8 cellular contexts compared by ENCODE assay signal in the genomic region with DNA sequence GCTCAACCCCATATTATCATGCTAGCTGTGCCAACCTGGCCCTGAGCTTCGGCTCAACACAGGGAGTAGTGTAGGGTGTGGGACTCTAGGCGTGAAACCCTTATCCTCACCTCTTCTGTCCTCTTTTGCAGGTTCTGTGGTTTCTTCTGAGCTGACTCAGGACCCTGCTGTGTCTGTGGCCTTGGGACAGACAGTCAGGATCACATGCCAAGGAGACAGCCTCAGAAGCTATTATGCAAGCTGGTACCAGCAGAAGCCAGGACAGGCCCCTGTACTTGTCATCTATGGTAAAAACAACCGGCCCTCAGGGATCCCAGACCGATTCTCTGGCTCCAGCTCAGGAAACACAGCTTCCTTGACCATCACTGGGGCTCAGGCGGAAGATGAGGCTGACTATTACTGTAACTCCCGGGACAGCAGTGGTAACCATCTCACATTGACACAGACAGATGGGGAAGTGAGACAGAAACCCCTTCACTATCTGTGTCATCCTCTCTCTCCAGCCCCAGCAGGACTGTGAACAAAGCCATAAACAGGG.
DNase-seq lines count a peak whose midpoint lies in the region; ATAC-seq and TF ChIP-seq lines count a peak whose summit lies in the region.

No MANE protein-coding gene starts in this region.

- H3K27me3 Mint-ChIP-seq in dendritic cell treated with granulocyte-macrophage colony-stimulating factor and Interleukin-4, amounts not matched to agents 40 ng/mL and 50 ng/mL, for 4 days: no peaks in the 10 kb centered on the region
- no peaks in the 10 kb centered on the region for H3K27me3 Mint-ChIP-seq in stimulated activated naive B cell treated with anti-CD40 and anti-IgM and Interleukin-4, amounts not matched to agents 10 μg/mL and 1 μg/mL and 100 μg/mL, for 72 hours
- H3K27me3 Mint-ChIP-seq in mesothelial cell of epicardium (ENCODE audit: low read depth): peaks cover 88% of the 10 kb centered on the region

- no peaks in the 10 kb centered on the region for H3K9me3 Mint-ChIP-seq in dendritic cell treated with granulocyte-macrophage colony-stimulating factor and Interleukin-4, amounts not matched to agents 40 ng/mL and 50 ng/mL, for 4 days
- no peaks in the 10 kb centered on the region for H3K9me3 Mint-ChIP-seq in stimulated activated naive B cell treated with anti-CD40 and anti-IgM and Interleukin-4, amounts not matched to agents 10 μg/mL and 1 μg/mL and 100 μg/mL, for 72 hours
- no peaks in the 10 kb centered on the region for H3K9me3 Mint-ChIP-seq in mesothelial cell of epicardium

- peak overlapping the region; percentile 97 for H3K27ac Mint-ChIP-seq in dendritic cell treated with granulocyte-macrophage colony-stimulating factor and Interleukin-4, amounts not matched to agents 40 ng/mL and 50 ng/mL, for 4 days
- peak overlapping the region; percentile 96 for H3K27ac Mint-ChIP-seq in stimulated activated naive B cell treated with anti-CD40 and anti-IgM and Interleukin-4, amounts not matched to agents 10 μg/mL and 1 μg/mL and 100 μg/mL, for 72 hours
- no peak overlapping the region for H3K27ac Mint-ChIP-seq in mesothelial cell of epicardium

- peaks cover 48% of the 10 kb centered on the region for H3K4me1 Mint-ChIP-seq in dendritic cell treated with granulocyte-macrophage colony-stimulating factor and Interleukin-4, amounts not matched to agents 40 ng/mL and 50 ng/mL, for 4 days (ENCODE audit: low read depth)
- peaks cover 39 to 49% of the 10 kb centered on the region in 2 donors for H3K4me1 Mint-ChIP-seq in stimulated activated naive B cell treated with anti-CD40 and anti-IgM and Interleukin-4, amounts not matched to agents 10 μg/mL and 1 μg/mL and 100 μg/mL, for 72 hours
- H3K4me1 Mint-ChIP-seq in mesothelial cell of epicardium: no peaks in the 10 kb centered on the region

- H3K36me3 Mint-ChIP-seq in dendritic cell treated with granulocyte-macrophage colony-stimulating factor and Interleukin-4, amounts not matched to agents 40 ng/mL and 50 ng/mL, for 4 days (ENCODE audit: low read depth): no peaks in the 10 kb centered on the region
- H3K36me3 Mint-ChIP-seq in stimulated activated naive B cell treated with anti-CD40 and anti-IgM and Interleukin-4, amounts not matched to agents 10 μg/mL and 1 μg/mL and 100 μg/mL, for 72 hours: no peaks in the 10 kb centered on the region
- H3K36me3 Mint-ChIP-seq in mesothelial cell of epicardium: no peaks in the 10 kb centered on the region

- peak overlapping the region; percentile 2 for H3K4me3 Mint-ChIP-seq in dendritic cell treated with granulocyte-macrophage colony-stimulating factor and Interleukin-4, amounts not matched to agents 40 ng/mL and 50 ng/mL, for 4 days
- H3K4me3 Mint-ChIP-seq in stimulated activated naive B cell treated with anti-CD40 and anti-IgM and Interleukin-4, amounts not matched to agents 10 μg/mL and 1 μg/mL and 100 μg/mL, for 72 hours: peak overlapping the region; percentile 17 to 50
- no peak overlapping the region for H3K4me3 Mint-ChIP-seq in mesothelial cell of epicardium

- DNase-seq in Right ventricle myocardium superior (no peak), cardiac septum (ENCODE audit: low spot score) (no peak), mesothelial cell of epicardium (ENCODE audit: low spot score in 2 of 2, unreplicated experiment in 2 of 2) (no peak), DMS 273 (lab: John Stamatoyannopoulos, UW; ENCODE audit: unreplicated experiment) (no peak)
- peak; percentile 64 for DNase-seq in stimulated activated naive B cell treated with anti-CD40 and anti-IgM and Interleukin-4, amounts not matched to agents 10 μg/mL and 1 μg/mL and 100 μg/mL, for 72 hours
- no peak for DNase-seq in activated CD8-positive, alpha-beta memory T cell treated with anti-CD3 and anti-CD28 coated beads, Interleukin-2, amount 50 U/mL, for 48 hours

- TF ChIP-seq CTCF in mesothelial cell of epicardium (IDR thresholded peaks at IDR 0.05; ENCODE audit: unreplicated experiment): no peak

- intact Hi-C loops in Right ventricle myocardium superior (cut with DNase I): no loop called here
- intact Hi-C loops in cardiac septum (cut with DNase I): no loop called here
- intact Hi-C loops in dendritic cell treated with granulocyte-macrophage colony-stimulating factor and Interleukin-4, amounts not matched to agents 40 ng/mL and 50 ng/mL, for 4 days (cut with micrococcal nuclease): loop anchor here (1.0 kb wide), 1 partner anchor 10 kb away; no protein-coding TSS in a partner anchor

- ATAC-seq in Right ventricle myocardium superior (ENCODE audit: poor library complexity) (peak; percentile 57), HG03378 (IDR thresholded peaks at IDR 0.05; ENCODE audit: unreplicated experiment) (peak; percentile 59)
- peak; percentile 93 to 94 for ATAC-seq in stimulated activated naive B cell treated with anti-CD40 and anti-IgM and Interleukin-4, amounts not matched to agents 10 μg/mL and 1 μg/mL and 100 μg/mL, for 72 hours (replicated peaks)
